ENCODE assay signal across 1 cellular context in genomic region chr4:165402375-165402774, GRCh38.
TF ChIP-seq lines count a peak whose summit lies in the region.

No MANE protein-coding gene starts in this region.

TF ChIP-seq in WTC11, 78 proteins besides CTCF, POLR2A, EP300 and RAD21 (continued from another document):
- no peak for TF ChIP-seq ZNF512 (CRISPR knock-in tag; IDR thresholded peaks at IDR 0.05; ENCODE audit: borderline replicate concordance)
- TF ChIP-seq CBFB (CRISPR knock-in tag; IDR thresholded peaks at IDR 0.05; ENCODE audit: low read depth), result no peak
- TF ChIP-seq CDX4 (CRISPR knock-in tag; IDR thresholded peaks at IDR 0.05; ENCODE audit: borderline replicate concordance), result no peak
- TF ChIP-seq ATF2 (CRISPR knock-in tag; IDR thresholded peaks at IDR 0.05; ENCODE audit: borderline replicate concordance, low read depth), result no peak
